Comparison of ENCODE assay signal across 4 cellular contexts in the genomic region with DNA sequence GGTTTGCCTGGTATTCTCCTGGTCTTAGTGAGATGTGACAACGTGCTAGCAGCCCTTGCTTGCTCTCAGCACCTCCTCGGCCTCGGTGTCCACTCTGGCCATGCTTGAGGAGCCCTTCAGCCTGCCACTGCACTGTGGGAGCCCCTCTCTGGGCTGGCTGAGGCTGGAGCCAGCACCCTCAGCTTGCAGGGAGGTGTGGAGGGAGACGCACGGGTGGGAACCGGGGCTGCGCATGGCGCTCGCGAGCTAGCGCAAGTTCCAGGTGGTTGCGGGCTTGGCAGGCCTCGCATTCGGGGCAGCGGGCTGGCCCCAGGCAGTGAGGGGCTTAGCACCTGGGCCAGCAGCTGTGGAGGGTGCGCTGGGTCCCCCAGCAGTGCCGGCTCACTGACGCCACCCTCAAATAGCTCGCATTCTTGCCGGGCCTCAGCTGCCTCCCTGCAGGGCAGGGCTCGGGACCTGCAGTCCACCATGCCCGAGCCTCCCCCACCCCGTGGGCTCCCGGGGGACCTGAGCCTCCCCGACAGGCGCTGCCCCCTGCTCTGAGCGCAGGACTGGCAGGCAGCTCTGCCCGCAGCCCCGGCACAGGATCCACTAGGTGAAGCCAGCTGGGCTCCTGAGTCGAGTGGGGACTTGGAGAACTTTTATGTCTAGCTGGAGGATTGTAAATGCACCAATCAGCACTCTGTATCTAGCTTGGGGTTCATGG. TPM values are rescaled to one million over a fixed set of nuclear protein-coding genes. Genes with fewer than 3 reads are reported as not detected.
DNase-seq lines count a peak whose midpoint lies in the region; ATAC-seq lines count a peak whose summit lies in the region.
"Not testable (repeated sequence)": the region's sequence is repeated elsewhere in the genome, so short reads cannot be mapped to it uniquely, and the experiment has no call there.

No MANE protein-coding gene starts in this region.

- not testable (repeated sequence) for ATAC-seq in Right ventricle myocardium inferior
- ATAC-seq in stimulated activated naive CD8-positive, alpha-beta T cell treated with anti-CD3 and anti-CD28 coated beads, Interleukin-15, amount 100 ng/mL, for 72 hours: peak; percentile 44

- not testable (repeated sequence) for H3K27me3 Mint-ChIP-seq in stimulated activated naive CD8-positive, alpha-beta T cell treated with anti-CD3 and anti-CD28 coated beads, Interleukin-15, amount 100 ng/mL, for 72 hours

- H3K79me1 ChIP-seq in mesenchymal stem cell (replicated peaks; ENCODE audit: low read length, poor library complexity, severe bottlenecking); neuronal stem cell (ENCODE audit: low read depth, low read length): not testable (repeated sequence)

- not testable (repeated sequence) for H3K4ac ChIP-seq in mesenchymal stem cell (ENCODE audit: low read depth in 1 of 2, low read length in 2 of 2); neuronal stem cell (ENCODE audit: low read length)

- H3K4me3 ChIP-seq in mesenchymal stem cell (ENCODE audit: insufficient read depth in 1 of 2, low read depth in 1 of 2, low read length in 2 of 2); neuronal stem cell (ENCODE audit: low read length in 2 of 2): not testable (repeated sequence)

- not testable (repeated sequence) for H3K27ac ChIP-seq in mesenchymal stem cell (ENCODE audit: low read length, poor library complexity, severe bottlenecking); neuronal stem cell (replicated peaks; ENCODE audit: low read length)

- not testable (repeated sequence) for H3K9me3 Mint-ChIP-seq in stimulated activated naive CD8-positive, alpha-beta T cell treated with anti-CD3 and anti-CD28 coated beads, Interleukin-15, amount 100 ng/mL, for 72 hours

- peak overlapping the region; percentile 57 for H2BK15ac ChIP-seq in mesenchymal stem cell (ENCODE audit: low read depth, poor library complexity, severe bottlenecking)
- H2BK15ac ChIP-seq in neuronal stem cell (ENCODE audit: low read length): not testable (repeated sequence)

- not testable (repeated sequence) for H3K18ac ChIP-seq in mesenchymal stem cell (ENCODE audit: low read depth in 1 of 2, low read length in 2 of 2); neuronal stem cell (ENCODE audit: low read length)

- not testable (repeated sequence) for H3K36me3 ChIP-seq in mesenchymal stem cell (ENCODE audit: control insufficient read depth in 1 of 2, insufficient read depth in 2 of 2, low read depth in 1 of 2, low read length in 2 of 2); neuronal stem cell (replicated peaks in 1 of 2; ENCODE audit: control insufficient read depth in 2 of 2, insufficient read depth in 2 of 2, low read length in 2 of 2)

- not testable (repeated sequence) for H2BK120ac ChIP-seq in mesenchymal stem cell (ENCODE audit: low read depth, low read length); neuronal stem cell (ENCODE audit: low read depth, low read length)

- not testable (repeated sequence) for H3K4me1 Mint-ChIP-seq in stimulated activated naive CD8-positive, alpha-beta T cell treated with anti-CD3 and anti-CD28 coated beads, Interleukin-15, amount 100 ng/mL, for 72 hours

- not testable (repeated sequence) for H3K27ac Mint-ChIP-seq in stimulated activated naive CD8-positive, alpha-beta T cell treated with anti-CD3 and anti-CD28 coated beads, Interleukin-15, amount 100 ng/mL, for 72 hours

- not testable (repeated sequence) for H3K4me1 ChIP-seq in mesenchymal stem cell (ENCODE audit: control insufficient read depth, insufficient read depth, low read depth, low read length); neuronal stem cell (ENCODE audit: control insufficient read depth in 2 of 2, insufficient read depth in 1 of 2, low read depth in 1 of 2, low read length in 2 of 2)

- H3K9me3 ChIP-seq in mesenchymal stem cell (ENCODE audit: control insufficient read depth, low read length); neuronal stem cell (replicated peaks in 1 of 2; ENCODE audit: control insufficient read depth in 2 of 2, insufficient read depth in 1 of 2, low read depth in 1 of 2, low read length in 2 of 2): not testable (repeated sequence)

- intact Hi-C loops in Right ventricle myocardium inferior (cut with DNase I): loop anchor here (10.0 kb wide), 3 partner anchors 46 to 396 kb away; a partner anchor contains a TSS

- H2AFZ ChIP-seq in mesenchymal stem cell (ENCODE audit: low read depth, low read length); neuronal stem cell (ENCODE audit: low read length): not testable (repeated sequence)

- H2BK5ac ChIP-seq in mesenchymal stem cell (ENCODE audit: low read depth, low read length, poor library complexity, severe bottlenecking); neuronal stem cell (ENCODE audit: low read length): not testable (repeated sequence)

- DNase-seq in Right ventricle myocardium inferior (ENCODE audit: missing footprints): peak; percentile 63
- not testable (repeated sequence) for DNase-seq in mesenchymal stem cell; neuronal stem cell (ENCODE audit: low spot score); stimulated activated naive CD8-positive, alpha-beta T cell treated with anti-CD3 and anti-CD28 coated beads, Interleukin-15, amount 100 ng/mL, for 72 hours

- H3K27me3 ChIP-seq in mesenchymal stem cell (ENCODE audit: control insufficient read depth in 1 of 2, insufficient read depth in 1 of 2, low read length in 2 of 2); neuronal stem cell (ENCODE audit: control insufficient read depth in 3 of 3, insufficient read depth in 3 of 3, low read depth in 1 of 3, low read length in 3 of 3): not testable (repeated sequence)

- H3K23ac ChIP-seq in mesenchymal stem cell (ENCODE audit: low read length in 2 of 2); neuronal stem cell (ENCODE audit: low read depth, low read length, poor library complexity): not testable (repeated sequence)

- H3K9ac ChIP-seq in mesenchymal stem cell (ENCODE audit: low read length); neuronal stem cell (ENCODE audit: low read depth, low read length, poor library complexity): not testable (repeated sequence)

- 95% methylated on average over 30 of the region's 30 CpGs for WGBS in mesenchymal stem cell
- no CpG with 5 or more reads among the region's 30 CpGs for WGBS in neuronal stem cell (ENCODE audit: extremely low coverage in 2 of 2, insufficient read length in 2 of 2, insufficient replicate concordance in 1 of 2), 2 donors

- H3K4me3 Mint-ChIP-seq in stimulated activated naive CD8-positive, alpha-beta T cell treated with anti-CD3 and anti-CD28 coated beads, Interleukin-15, amount 100 ng/mL, for 72 hours: not testable (repeated sequence)

- H2AK5ac ChIP-seq in mesenchymal stem cell (ENCODE audit: low read length, severe bottlenecking): not testable (repeated sequence)
- H2AK5ac ChIP-seq in neuronal stem cell (ENCODE audit: low read depth, low read length): peak overlapping the region; percentile 42

- H4K8ac ChIP-seq in mesenchymal stem cell (ENCODE audit: low read length); neuronal stem cell (ENCODE audit: low read depth, low read length): not testable (repeated sequence)

- not testable (repeated sequence) for H3K4me2 ChIP-seq in mesenchymal stem cell (ENCODE audit: low read length, poor library complexity, severe bottlenecking); neuronal stem cell (ENCODE audit: insufficient read depth, low read length, poor library complexity, severe bottlenecking)

- not testable (repeated sequence) for H2BK12ac ChIP-seq in mesenchymal stem cell (ENCODE audit: low read length in 2 of 2); neuronal stem cell (ENCODE audit: low read length)

- not testable (repeated sequence) for H3K14ac ChIP-seq in mesenchymal stem cell (ENCODE audit: low read length in 2 of 2); neuronal stem cell (ENCODE audit: low read length)

- H4K91ac ChIP-seq in mesenchymal stem cell (ENCODE audit: low read length); neuronal stem cell (ENCODE audit: low read depth, low read length, poor library complexity): not testable (repeated sequence)

RNA-seq across cellular contexts. Expression of a gene that starts 43.7 kb away (rescaled TPM):
- 461 TPM for total RNA-seq in Right ventricle myocardium inferior
- polyA plus RNA-seq in mesenchymal stem cell (2013, experiment 1 of 2): 217 TPM
- polyA plus RNA-seq in mesenchymal stem cell (2013, experiment 2 of 2): 216 TPM
- polyA plus RNA-seq in neuronal stem cell (2013, experiment 1 of 2): 46.2 TPM
- 48.1 TPM for polyA plus RNA-seq in neuronal stem cell (2013, experiment 2 of 2)
